ENCODE assay signal across 1 cellular context in the genomic region with DNA sequence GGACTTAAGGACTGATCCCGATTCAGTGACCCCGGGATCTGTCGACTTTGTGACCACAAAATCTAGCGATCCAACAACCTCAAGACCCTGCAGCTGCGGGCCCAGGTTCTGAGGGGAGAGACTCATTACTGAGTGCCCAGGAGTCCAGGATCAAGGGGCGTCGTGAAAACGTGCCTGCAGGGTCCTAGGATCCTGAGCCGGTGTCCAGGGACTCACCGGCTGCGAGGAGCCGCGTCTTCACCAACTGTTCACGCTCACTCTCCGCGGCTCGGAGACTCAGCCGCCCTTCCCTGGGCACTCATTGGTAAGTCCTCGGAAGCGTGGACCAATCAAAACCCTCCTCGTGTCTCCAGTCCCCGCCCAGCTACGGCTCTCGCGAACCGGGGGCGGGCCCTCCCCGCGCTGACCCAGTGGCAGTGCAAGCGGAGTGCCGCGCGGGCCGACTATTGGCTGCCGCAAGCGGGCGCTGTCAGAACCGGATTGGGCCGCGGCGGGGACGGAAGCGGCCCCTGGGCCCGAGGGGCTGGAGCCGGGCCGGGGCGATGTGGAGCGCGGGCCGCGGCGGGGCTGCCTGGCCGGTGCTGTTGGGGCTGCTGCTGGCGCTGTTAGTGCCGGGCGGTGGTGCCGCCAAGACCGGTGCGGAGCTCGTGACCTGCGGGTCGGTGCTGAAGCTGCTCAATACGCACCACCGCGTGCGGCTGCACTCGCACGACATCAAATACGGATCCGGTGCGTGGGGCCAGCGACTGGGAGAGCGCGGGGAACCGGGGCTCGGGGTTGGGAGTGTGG.
TF ChIP-seq lines count a peak whose summit lies in the region.

A gene with protein sequence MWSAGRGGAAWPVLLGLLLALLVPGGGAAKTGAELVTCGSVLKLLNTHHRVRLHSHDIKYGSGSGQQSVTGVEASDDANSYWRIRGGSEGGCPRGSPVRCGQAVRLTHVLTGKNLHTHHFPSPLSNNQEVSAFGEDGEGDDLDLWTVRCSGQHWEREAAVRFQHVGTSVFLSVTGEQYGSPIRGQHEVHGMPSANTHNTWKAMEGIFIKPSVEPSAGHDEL (plus strand): TSS at position 508 of the 789 bp plus-strand sequence. CDS start 35 bp downstream, at position 543.

TF ChIP-seq in HCT116, 20 proteins besides CTCF, POLR2A, EP300 and RAD21 (continued from another document):
- TF ChIP-seq, protein P1, sequence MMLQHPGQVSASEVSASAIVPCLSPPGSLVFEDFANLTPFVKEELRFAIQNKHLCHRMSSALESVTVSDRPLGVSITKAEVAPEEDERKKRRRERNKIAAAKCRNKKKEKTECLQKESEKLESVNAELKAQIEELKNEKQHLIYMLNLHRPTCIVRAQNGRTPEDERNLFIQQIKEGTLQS (IDR thresholded peaks at IDR 0.05) = no peak
- TF ChIP-seq SRF (IDR thresholded peaks at IDR 0.05; ENCODE audit: low read depth) (no peak), FOSL1 (IDR thresholded peaks at IDR 0.05; ENCODE audit: low read depth) (no peak), YY1 (IDR thresholded peaks at IDR 0.05; ENCODE audit: extremely low read depth, insufficient replicate concordance, low read depth, low read length) (no peak), EZH2 (IDR thresholded peaks at IDR 0.05) (no peak), CEBPB (IDR thresholded peaks at IDR 0.05; ENCODE audit: low read depth) (no peak)
- TF ChIP-seq, protein P2, sequence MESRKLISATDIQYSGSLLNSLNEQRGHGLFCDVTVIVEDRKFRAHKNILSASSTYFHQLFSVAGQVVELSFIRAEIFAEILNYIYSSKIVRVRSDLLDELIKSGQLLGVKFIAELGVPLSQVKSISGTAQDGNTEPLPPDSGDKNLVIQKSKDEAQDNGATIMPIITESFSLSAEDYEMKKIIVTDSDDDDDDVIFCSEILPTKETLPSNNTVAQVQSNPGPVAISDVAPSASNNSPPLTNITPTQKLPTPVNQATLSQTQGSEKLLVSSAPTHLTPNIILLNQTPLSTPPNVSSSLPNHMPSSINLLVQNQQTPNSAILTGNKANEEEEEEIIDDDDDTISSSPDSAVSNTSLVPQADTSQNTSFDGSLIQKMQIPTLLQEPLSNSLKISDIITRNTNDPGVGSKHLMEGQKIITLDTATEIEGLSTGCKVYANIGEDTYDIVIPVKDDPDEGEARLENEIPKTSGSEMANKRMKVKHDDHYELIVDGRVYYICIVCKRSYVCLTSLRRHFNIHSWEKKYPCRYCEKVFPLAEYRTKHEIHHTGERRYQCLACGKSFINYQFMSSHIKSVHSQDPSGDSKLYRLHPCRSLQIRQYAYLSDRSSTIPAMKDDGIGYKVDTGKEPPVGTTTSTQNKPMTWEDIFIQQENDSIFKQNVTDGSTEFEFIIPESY (IDR thresholded peaks at IDR 0.05; ENCODE audit: extremely low read depth, insufficient replicate concordance, low read length) = peak; percentile 15
- TF ChIP-seq, protein P3, sequence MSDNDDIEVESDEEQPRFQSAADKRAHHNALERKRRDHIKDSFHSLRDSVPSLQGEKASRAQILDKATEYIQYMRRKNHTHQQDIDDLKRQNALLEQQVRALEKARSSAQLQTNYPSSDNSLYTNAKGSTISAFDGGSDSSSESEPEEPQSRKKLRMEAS (IDR thresholded peaks at IDR 0.05) = peak; percentile 65
